Comparison of ENCODE assay signal across 11 cellular contexts in the genomic region with DNA sequence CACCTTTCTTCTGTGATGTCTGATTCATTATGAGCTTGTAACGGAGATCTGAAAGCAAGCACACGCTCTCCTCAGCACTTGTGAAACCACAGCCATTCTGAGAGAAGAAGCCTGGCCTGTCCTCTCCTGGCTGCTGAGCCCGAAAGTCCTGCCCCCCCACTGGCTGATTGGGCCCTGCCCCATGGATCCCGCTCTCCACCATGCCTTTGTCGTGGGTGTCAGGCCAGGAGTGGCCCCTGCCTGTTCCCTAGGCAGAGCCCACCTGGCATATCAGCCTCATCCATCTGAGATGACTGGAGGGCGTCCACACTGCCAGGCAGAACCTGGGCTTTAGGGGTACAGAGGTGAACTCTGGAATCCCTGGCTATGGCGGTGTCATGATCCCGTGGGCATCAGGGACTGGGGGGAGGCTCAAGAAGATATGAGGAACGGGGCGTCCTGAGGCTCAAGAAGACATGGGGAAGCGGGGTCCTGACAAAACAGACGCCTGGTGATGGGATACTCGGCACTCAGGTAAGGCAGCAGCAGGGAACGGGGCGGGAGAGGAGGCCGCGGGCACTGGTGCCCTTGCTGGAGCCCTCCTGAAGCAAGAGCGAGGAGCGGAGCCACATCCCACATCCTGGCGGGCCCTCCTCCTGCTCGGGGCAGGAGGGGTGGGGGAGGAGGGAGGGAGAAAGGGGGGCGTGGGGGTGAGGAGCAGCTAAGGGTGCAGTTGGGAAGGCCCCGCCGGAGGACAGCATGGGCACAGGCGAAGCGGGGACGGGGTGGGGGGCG. TPM values are rescaled to one million over a fixed set of nuclear protein-coding genes. Genes with fewer than 3 reads are reported as not detected.
A peak's percentile ranks its signal among the peaks of the same experiment; 100 is the strongest.
DNase-seq lines count a peak whose midpoint lies in the region; ATAC-seq and TF ChIP-seq lines count a peak whose summit lies in the region.
"Not testable (repeated sequence)": the region's sequence is repeated elsewhere in the genome, so short reads cannot be mapped to it uniquely, and the experiment has no call there.
"Had no signal": no experiment of that assay in that cellular context is flagged by ENCODE, and none has a peak within 500 bp of the region (broad histone marks: within the 10 kb centered on the region; RNA-seq: fewer than 3 reads in every experiment).

No MANE protein-coding gene starts in this region.

- H3K27ac ChIP-seq in DND-41 (ENCODE audit: low read length); RWPE2 (ENCODE audit: poor library complexity, severe bottlenecking); esophagus muscularis mucosa (replicated peaks in 1 of 4); osteoblast (ENCODE audit: low read depth, low read length); testis: not testable (repeated sequence)

- ATAC-seq in DND-41 (ENCODE audit: insufficient read depth, low read depth) (peak; percentile 86), HG02588 (IDR thresholded peaks at IDR 0.05; ENCODE audit: unreplicated experiment) (peak; percentile 35)
- ATAC-seq in RWPE2 (ENCODE audit: low read depth): not testable (repeated sequence)

- WGBS in esophagus muscularis mucosa: 53% methylated on average over 16 of the region's 28 CpGs
- WGBS in testis, 2 donors: 28 to 41% methylated on average over 17 to 25 of the region's 28 CpGs

- H3K9me3 ChIP-seq in DND-41 (ENCODE audit: insufficient read depth, low read length, severe bottlenecking); RWPE2 (ENCODE audit: severe bottlenecking); esophagus muscularis mucosa; osteoblast (ENCODE audit: low read depth, low read length); testis: not testable (repeated sequence)

- not testable (repeated sequence) for H3K4me3 ChIP-seq in DND-41 (ENCODE audit: low read depth in 1 of 2, low read length in 2 of 2); RWPE2 (ENCODE audit: severe bottlenecking); osteoblast (ENCODE audit: insufficient read depth, low read length)
- H3K4me3 ChIP-seq in esophagus muscularis mucosa: peak overlapping the region; percentile 46 to 57 (median 51)
- H3K4me3 ChIP-seq in kidney epithelial cell (ENCODE audit: low read depth, low read length): peak overlapping the region; percentile 41
- peak overlapping the region in 1 of 2 donors; percentile 52 for H3K4me3 ChIP-seq in testis

- H3K4me2 ChIP-seq in DND-41 (ENCODE audit: insufficient read depth, low read length); osteoblast (ENCODE audit: insufficient read depth, low read length): not testable (repeated sequence)

- H3K4me1 ChIP-seq in DND-41 (ENCODE audit: insufficient read depth, low read length); RWPE2 (ENCODE audit: insufficient read depth, poor library complexity, severe bottlenecking); osteoblast (ENCODE audit: insufficient read depth, low read length); testis: not testable (repeated sequence)
- peaks cover 0 to 17% (median 16%) of the 10 kb centered on the region in 4 donors for H3K4me1 ChIP-seq in esophagus muscularis mucosa

- TF ChIP-seq CTCF in DND-41 (IDR thresholded peaks at IDR 0.05; ENCODE audit: borderline replicate concordance, extremely low read depth, low read length, poor library complexity, severe bottlenecking); RWPE2 (IDR thresholded peaks at IDR 0.05; ENCODE audit: poor library complexity, severe bottlenecking); esophagus muscularis mucosa (IDR thresholded peaks at IDR 0.05); kidney epithelial cell (IDR thresholded peaks at IDR 0.05; ENCODE audit: insufficient read depth, low read length, poor library complexity, severe bottlenecking); osteoblast (IDR thresholded peaks at IDR 0.05; ENCODE audit: extremely low read depth, low read depth, low read length); testis (IDR thresholded peaks at IDR 0.05): not testable (repeated sequence)

- H3K27me3 ChIP-seq in DND-41 (ENCODE audit: insufficient read depth, low read length, poor library complexity); RWPE2 (ENCODE audit: insufficient read depth, poor library complexity, severe bottlenecking); kidney epithelial cell (ENCODE audit: control insufficient read depth, insufficient read depth, low read length); osteoblast (ENCODE audit: insufficient read depth, low read length); testis: not testable (repeated sequence)
- H3K27me3 ChIP-seq in esophagus muscularis mucosa: peaks cover 0 to 13% (median 0%) of the 10 kb centered on the region in 4 donors

- TF ChIP-seq POLR2A in esophagus muscularis mucosa (IDR thresholded peaks at IDR 0.05; ENCODE audit: low read depth); testis (IDR thresholded peaks at IDR 0.05): not testable (repeated sequence)

- not testable (repeated sequence) for H3K36me3 ChIP-seq in DND-41 (ENCODE audit: insufficient read depth, low read length); RWPE2 (ENCODE audit: low read depth); esophagus muscularis mucosa; kidney epithelial cell (ENCODE audit: control insufficient read depth, insufficient read depth, low read length); osteoblast (ENCODE audit: insufficient read depth, low read length); testis (ENCODE audit: low read depth, missing control alignments)

- intact Hi-C loops in esophagus muscularis mucosa (cut with DNase I); testis (cut with DNase I; ENCODE audit: low total_unique reads): not testable (repeated sequence)

- TF ChIP-seq EP300 in esophagus muscularis mucosa (IDR thresholded peaks at IDR 0.05): not testable (repeated sequence)

- not testable (repeated sequence) for H3K79me2 ChIP-seq in DND-41 (ENCODE audit: insufficient read depth, low read length); osteoblast (ENCODE audit: insufficient read depth, low read length)

- DNase-seq in DND-41: peak; percentile 48
- DNase-seq in RWPE2 (ENCODE audit: low spot score): peak; percentile 38
- DNase-seq in activated effector memory CD4-positive, alpha-beta T cell treated with anti-CD3 and anti-CD28 coated beads, Interleukin-2, amount 50 U/mL, for 16 hours: peak; percentile 47
- not testable (repeated sequence) for DNase-seq in esophagus muscularis mucosa (ENCODE audit: extremely low spot score); kidney epithelial cell (ENCODE audit: low read depth)
- DNase-seq in osteoblast (ENCODE audit: insufficient read length, low spot score, missing footprints): peak; percentile 23
- peak; percentile 9 for DNase-seq in testis

- H3K9ac ChIP-seq in DND-41 (ENCODE audit: low read depth, low read length): not testable (repeated sequence)

- not testable (repeated sequence) for H4K20me1 ChIP-seq in DND-41 (ENCODE audit: insufficient read depth, low read length); osteoblast (ENCODE audit: insufficient read depth, low read length)

- H2AFZ ChIP-seq in DND-41 (ENCODE audit: low read depth, low read length); osteoblast (ENCODE audit: low read length): not testable (repeated sequence)

RNA-seq across cellular contexts. Expression of a gene that starts 1.5 kb away (rescaled TPM):
- 1 to 10 TPM; 2.8 to 5.0 (median 4.2) TPM for total RNA-seq in esophagus muscularis mucosa
- total RNA-seq in kidney epithelial cell: 8.6 and 9.5 TPM in 2 replicates
- 5.4 and 10.9 TPM in 2 replicates for total RNA-seq in osteoblast
- total RNA-seq in testis: 100 to 1,000 TPM in 1 of 2 donors, 10 to 100 TPM in 1; 72.6 to 117 TPM
- polyA plus RNA-seq in testis (ENCODE audit: insufficient read depth, low read depth, low replicate concordance): 140 TPM

RNA-seq across cellular contexts. Expression of a gene that starts 14.4 kb away (rescaled TPM):
- total RNA-seq in esophagus muscularis mucosa: not detected
- total RNA-seq in kidney epithelial cell: not detected in 2 replicates
- 0.29 TPM in 1 of 2 replicates, not detected in the other for total RNA-seq in osteoblast
- total RNA-seq in testis: 10 to 100 TPM; 56.9 to 88.4 TPM
- polyA plus RNA-seq in testis (ENCODE audit: insufficient read depth, low read depth, low replicate concordance): 10.3 TPM
- total RNA-seq: left colon, SK-MEL-5, subcutaneous adipose tissue had no signal

RNA-seq across cellular contexts. Expression of a gene that starts 37.9 kb away (rescaled TPM):
- total RNA-seq in esophagus muscularis mucosa (10 to 100 TPM; 27.3 to 46.3 (median 36.9) TPM), kidney epithelial cell (52.8 and 64.8 TPM in 2 replicates), osteoblast (18.3 and 24.2 TPM in 2 replicates), testis (100 to 1,000 TPM; 101 to 121 TPM)
- 89.0 TPM for polyA plus RNA-seq in testis (ENCODE audit: insufficient read depth, low read depth, low replicate concordance)

RNA-seq across cellular contexts. Expression of a gene that starts 38.6 kb away (rescaled TPM):
- 100 to 1,000 TPM; 145 to 282 (median 196) TPM for total RNA-seq in esophagus muscularis mucosa
- 262 and 276 TPM in 2 replicates for total RNA-seq in kidney epithelial cell
- total RNA-seq in osteoblast: 128 and 129 TPM in 2 replicates
- total RNA-seq in testis: 100 to 1,000 TPM; 132 to 137 TPM
- 264 TPM for polyA plus RNA-seq in testis (ENCODE audit: insufficient read depth, low read depth, low replicate concordance)

RNA-seq across cellular contexts. Expression of a gene that starts 54.8 kb away (rescaled TPM):
- total RNA-seq in esophagus muscularis mucosa (not detected), kidney epithelial cell (not detected in 2 replicates), osteoblast (not detected in 2 replicates), testis (100 to 1,000 TPM; 129 to 141 TPM)
- 386 TPM for polyA plus RNA-seq in testis (ENCODE audit: insufficient read depth, low read depth, low replicate concordance)
- total RNA-seq: left colon, SK-MEL-5, subcutaneous adipose tissue had no signal

Comparison
In these comparisons a context has a peak if more than half of its experiments do, and no peak if none do; other contexts are left out.
1. RNA of a gene that starts 14.4 kb away (total RNA-seq): 56.9 to 88.4 TPM in testis; not detected in esophagus muscularis mucosa, not detected in kidney epithelial cell and 0.29 TPM in osteoblast; every median in the first group is over 10 times any median in the second.